13 cellular contexts compared by ENCODE assay signal in genomic region chr5:176441921-176442323, GRCh38. TPM values are rescaled to one million over a fixed set of nuclear protein-coding genes. Genes with fewer than 3 reads are reported as not detected.
DNase-seq lines count a peak whose midpoint lies in the region; ATAC-seq lines count a peak whose summit lies in the region.
"Had no signal": no experiment of that assay in that cellular context is flagged by ENCODE, and none has a peak within 500 bp of the region (broad histone marks: within the 10 kb centered on the region; RNA-seq: fewer than 3 reads in every experiment).

No MANE protein-coding gene starts in this region.

- H3K27me3 Mint-ChIP-seq in activated T-cell treated with anti-CD3 and anti-CD28 coated beads, Interleukin-2, amount 50 U/mL, for 4 hours (ENCODE audit: low read depth) = no peaks in the 10 kb centered on the region

- peak overlapping the region; percentile 23 for H3K4me3 ChIP-seq in iPS-15b (ENCODE audit: low read depth, low read length)

- H3K36me3 ChIP-seq in iPS-15b (ENCODE audit: control insufficient read depth, insufficient read depth, low read length) = no peaks in the 10 kb centered on the region

- H3K9me3 ChIP-seq in iPS-15b (ENCODE audit: control insufficient read depth, insufficient read depth, low read length) = no peaks in the 10 kb centered on the region

- no peaks in the 10 kb centered on the region for H3K36me3 Mint-ChIP-seq in activated T-cell treated with anti-CD3 and anti-CD28 coated beads, Interleukin-2, amount 50 U/mL, for 4 hours (ENCODE audit: insufficient read depth)

- peaks cover 7% of the 10 kb centered on the region for H3K4me1 Mint-ChIP-seq in activated T-cell treated with anti-CD3 and anti-CD28 coated beads, Interleukin-2, amount 50 U/mL, for 4 hours (ENCODE audit: low read depth)

- H3K27me3 ChIP-seq in iPS-15b (ENCODE audit: control insufficient read depth, insufficient read depth, low read length) = no peaks in the 10 kb centered on the region

- H3K4me3 Mint-ChIP-seq in activated T-cell treated with anti-CD3 and anti-CD28 coated beads, Interleukin-2, amount 50 U/mL, for 4 hours = no peak overlapping the region

- no peak for ATAC-seq in activated T-cell treated with anti-CD3 and anti-CD28 coated beads, Interleukin-2, amount 50 U/mL, for 4 hours
- ATAC-seq: left ventricle myocardium superior had no signal

- H3K9ac ChIP-seq in iPS-15b (ENCODE audit: low read depth, low read length) = no peak overlapping the region

- peaks cover 4% of the 10 kb centered on the region for H3K4me1 ChIP-seq in iPS-15b (ENCODE audit: control insufficient read depth, insufficient read depth, low read length)

- peak; percentile 75 for DNase-seq in Daoy (ENCODE audit: low read depth)
- DNase-seq in KBM-7 = peak; percentile 69
- DNase-seq in UCSD-AML1 (lab: John Stamatoyannopoulos, UW; ENCODE audit: unreplicated experiment) = peak; percentile 20
- DNase-seq in activated T-cell treated with anti-CD3 and anti-CD28 coated beads, Interleukin-2, amount 50 U/mL, for 4 hours = no peak
- no peak for DNase-seq in COR-L47 (lab: John Stamatoyannopoulos, UW)
- DNase-seq in stimulated activated CD4-positive, alpha-beta T cell treated with anti-CD3 and anti-CD28 coated beads, Interleukin-12 subunit alpha, Interleukin-12 subunit beta, amount 100 ng/mL, for 4 hours = no peak
- no peak for DNase-seq in NCI-H1105 (lab: John Stamatoyannopoulos, UW)
- DNase-seq: activated CD4-positive, alpha-beta T cell treated with anti-CD3 and anti-CD28 coated beads for 4 hours; activated gamma-delta T cell; central memory CD4-positive, alpha-beta T cell; left ventricle myocardium superior; nucleus accumbens had no signal

- in situ Hi-C loops in KBM-7 (cut with MboI; ENCODE audit: low pct_unique_long_range_greater_than_20kb, low sequenced_read_pairs) = no loop called here

- no peaks in the 10 kb centered on the region for H3K9me3 Mint-ChIP-seq in activated T-cell treated with anti-CD3 and anti-CD28 coated beads, Interleukin-2, amount 50 U/mL, for 4 hours

RNA-seq across cellular contexts. Expression of gene FAF2, which starts 6.3 kb away (rescaled TPM):
- total RNA-seq in Daoy (2014; rRNA removed; shearing (Covaris generic)) = 45.9 and 49.2 TPM in 2 replicates
- 10 to 100 TPM; 43.0 to 50.1 (median 43.2) TPM for total RNA-seq in activated T-cell treated with anti-CD3 and anti-CD28 coated beads, Interleukin-2, amount 50 U/mL, for 4 hours

RNA-seq across cellular contexts. Expression of gene CLTB, which starts 25.6 kb away (rescaled TPM):
- 98.5 and 104 TPM in 2 replicates for total RNA-seq in Daoy (2014; rRNA removed; shearing (Covaris generic))
- total RNA-seq in activated T-cell treated with anti-CD3 and anti-CD28 coated beads, Interleukin-2, amount 50 U/mL, for 4 hours = 100 to 1,000 TPM; 121 to 133 (median 123) TPM

RNA-seq across cellular contexts. Expression of gene HIGD2A, which starts 53.4 kb away (rescaled TPM):
- 54.8 and 80.5 TPM in 2 replicates for total RNA-seq in Daoy (2014; rRNA removed; shearing (Covaris generic))
- 100 to 1,000 TPM in 1 of 3 donors, 10 to 100 TPM in 2; 87.5 to 101 (median 95.8) TPM for total RNA-seq in activated T-cell treated with anti-CD3 and anti-CD28 coated beads, Interleukin-2, amount 50 U/mL, for 4 hours

RNA-seq across cellular contexts. Expression of gene NOP16, which starts 53.5 kb away (rescaled TPM):
- total RNA-seq in Daoy (2014; rRNA removed; shearing (Covaris generic)) = 99.3 and 104 TPM in 2 replicates
- total RNA-seq in activated T-cell treated with anti-CD3 and anti-CD28 coated beads, Interleukin-2, amount 50 U/mL, for 4 hours = 100 to 1,000 TPM; 247 to 262 (median 255) TPM

Comparison
In these comparisons a context has a peak if more than half of its experiments do, and no peak if none do; other contexts are left out.
1. DNase-seq: peak in Daoy (single experiment), KBM-7 (single experiment) and UCSD-AML1 (single experiment); none in activated T-cell treated with anti-CD3 and anti-CD28 coated beads, Interleukin-2, amount 50 U/mL, for 4 hours (single experiment), COR-L47 (single experiment), stimulated activated CD4-positive, alpha-beta T cell treated with anti-CD3 and anti-CD28 coated beads, Interleukin-12 subunit alpha, Interleukin-12 subunit beta, amount 100 ng/mL, for 4 hours (single experiment) and NCI-H1105 (single experiment).